ENCODE assay signal across 8 cellular contexts in the genomic region with DNA sequence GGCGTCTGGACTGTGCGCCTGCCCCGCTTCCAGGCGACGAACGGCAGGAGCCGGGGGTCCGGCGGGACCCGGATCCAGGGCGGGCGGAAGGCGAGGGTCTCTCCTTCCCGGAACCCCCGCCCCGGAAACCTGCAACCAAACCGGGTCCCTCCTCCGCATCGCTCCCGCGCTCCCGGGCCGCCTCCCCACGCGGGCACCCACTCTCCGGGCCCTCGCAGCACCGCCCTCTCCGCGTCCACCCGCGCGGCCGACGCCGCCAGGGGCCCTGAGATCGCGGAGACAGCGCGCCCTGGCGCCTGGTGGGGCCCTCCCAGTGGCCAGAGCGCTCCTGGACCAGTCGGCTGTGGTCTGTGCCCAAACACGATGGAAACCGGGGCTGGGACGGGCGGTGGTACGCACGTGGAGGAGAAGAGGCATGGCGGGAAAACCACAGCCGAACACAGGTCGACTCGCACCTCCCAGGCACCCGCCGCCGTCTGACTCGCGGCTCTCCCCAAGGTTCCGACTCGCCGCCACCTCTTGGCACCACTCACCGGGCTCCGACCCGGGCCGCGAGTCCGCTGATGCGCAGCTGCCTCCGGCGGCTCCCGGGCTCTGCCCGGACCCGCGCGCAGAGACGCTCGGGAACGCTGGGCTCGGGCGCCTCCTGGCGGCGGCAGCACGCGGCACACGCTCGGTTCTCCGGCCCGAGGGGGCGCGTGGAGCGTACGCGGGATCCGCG.
A peak's percentile ranks its signal among the peaks of the same experiment; 100 is the strongest.
DNase-seq lines count a peak whose midpoint lies in the region; ATAC-seq and TF ChIP-seq lines count a peak whose summit lies in the region.

No MANE protein-coding gene starts in this region.

- no peaks in the 10 kb centered on the region for H3K36me3 ChIP-seq in mucosa of rectum (ENCODE audit: control insufficient read depth in 2 of 2, insufficient read depth in 2 of 2, low read length in 2 of 2)

- no peak overlapping the region for H3K9ac ChIP-seq in mucosa of rectum (ENCODE audit: low read depth in 1 of 2, low read length in 2 of 2)

- peaks cover 35 to 47% of the 10 kb centered on the region in 2 donors for H3K27me3 ChIP-seq in mucosa of rectum (ENCODE audit: control insufficient read depth in 2 of 2, insufficient read depth in 2 of 2, low read length in 2 of 2)

- H3K4me3 ChIP-seq in epithelial cell of esophagus (ENCODE audit: low read length) (peak overlapping the region; percentile 42), mucosa of rectum (ENCODE audit: low read length in 2 of 2) (peak overlapping the region; percentile 50 to 51)

- no peak overlapping the region for H3K27ac ChIP-seq in mucosa of rectum (ENCODE audit: low read depth in 2 of 2, low read length in 2 of 2)

- H3K9me3 ChIP-seq in mucosa of rectum (ENCODE audit: control insufficient read depth in 2 of 2, low read length in 2 of 2) = no peaks in the 10 kb centered on the region

- peaks cover 7 to 9% of the 10 kb centered on the region in 2 donors for H3K4me1 ChIP-seq in mucosa of rectum (ENCODE audit: control insufficient read depth in 2 of 2, insufficient read depth in 2 of 2, low read length in 2 of 2)

- TF ChIP-seq CTCF in GM12874 (IDR thresholded peaks at IDR 0.05; ENCODE audit: insufficient read depth, low read depth, low read length) (peak; percentile 86), epithelial cell of esophagus (IDR thresholded peaks at IDR 0.05; ENCODE audit: insufficient read depth, low read depth, low read length, missing control alignments) (peak; percentile 29)

- ATAC-seq in GM19455 (IDR thresholded peaks at IDR 0.05; ENCODE audit: unreplicated experiment) = no peak
- ATAC-seq in GM18520 (IDR thresholded peaks at IDR 0.05; ENCODE audit: unreplicated experiment) = no peak

- DNase-seq in NCI-H146 (lab: John Stamatoyannopoulos, UW) (peak; percentile 64), activated T-cell treated with anti-CD3 and anti-CD28 coated beads for 1 hour (ENCODE audit: low read depth) (peak; percentile 54), epithelial cell of esophagus (ENCODE audit: low read depth) (peak; percentile 62)
- DNase-seq in stimulated activated CD8-positive, alpha-beta memory T cell treated with anti-CD3 and anti-CD28 coated beads, Interleukin-7, amount 100 ng/mL, for 24 hours (ENCODE audit: low read depth) = peak; percentile 43
